In genomic region chr19:11131471-11131870, GRCh38 we compare ENCODE assay signal across 10 cellular contexts. TPM values are rescaled to one million over a fixed set of nuclear protein-coding genes. Genes with fewer than 3 reads are reported as not detected.
DNase-seq lines count a peak whose midpoint lies in the region; ATAC-seq and TF ChIP-seq lines count a peak whose summit lies in the region.
"Had no signal": no experiment of that assay in that cellular context is flagged by ENCODE, and none has a peak within 500 bp of the region (broad histone marks: within the 10 kb centered on the region; RNA-seq: fewer than 3 reads in every experiment).

No MANE protein-coding gene starts in this region.

- no peaks in the 10 kb centered on the region for H3K27me3 ChIP-seq in heart left ventricle
- no peaks in the 10 kb centered on the region for H3K27me3 ChIP-seq in endodermal cell (ENCODE audit: control insufficient read depth, insufficient read depth, low read length, poor library complexity, severe bottlenecking)
- H3K27me3 ChIP-seq in upper lobe of left lung = no peaks in the 10 kb centered on the region
- H3K27me3 ChIP-seq: body of pancreas had no signal

- H3K9me3 ChIP-seq in heart left ventricle (no peaks in the 10 kb centered on the region), endodermal cell (ENCODE audit: control insufficient read depth, low read length) (no peaks in the 10 kb centered on the region), upper lobe of left lung (no peaks in the 10 kb centered on the region)
- H3K9me3 ChIP-seq: body of pancreas had no signal

- H3K4me1 ChIP-seq in heart left ventricle (peaks cover 0 to 19% (median 8%) of the 10 kb centered on the region in 12 donors), endodermal cell (ENCODE audit: control insufficient read depth, insufficient read depth, low read length) (no peaks in the 10 kb centered on the region), upper lobe of left lung (peaks cover 7 to 26% (median 15%) of the 10 kb centered on the region in 4 donors)

- no peak for TF ChIP-seq EP300 in upper lobe of left lung (IDR thresholded peaks at IDR 0.05)

- H3K4me3 ChIP-seq in heart left ventricle = no peak overlapping the region
- no peak overlapping the region for H3K4me3 ChIP-seq in endodermal cell (ENCODE audit: low read length)
- no peak overlapping the region for H3K4me3 ChIP-seq in upper lobe of left lung
- H3K4me3 ChIP-seq: body of pancreas had no signal

- H3K27me3 Mint-ChIP-seq in endodermal cell (ENCODE audit: insufficient read depth) (no peaks in the 10 kb centered on the region), nephron progenitor cell (ENCODE audit: low read depth, poor library complexity) (no peaks in the 10 kb centered on the region)
- H3K27me3 Mint-ChIP-seq: activated B cell treated with CpG ODN at 0.5 μM for 24 hours had no signal

- no peak overlapping the region for H3K9ac ChIP-seq in endodermal cell (ENCODE audit: extremely low read depth, low read length, poor library complexity, severe bottlenecking)

- TF ChIP-seq CTCF in heart left ventricle (IDR thresholded peaks at IDR 0.05) (no peak), endodermal cell (conservative IDR thresholded peaks at IDR 0.05) (no peak), nephron progenitor cell (IDR thresholded peaks at IDR 0.05) (no peak), upper lobe of left lung (IDR thresholded peaks at IDR 0.05) (no peak)

- H3K9me3 Mint-ChIP-seq in endodermal cell (peaks cover 3% of the 10 kb centered on the region), nephron progenitor cell (no peaks in the 10 kb centered on the region)
- H3K9me3 Mint-ChIP-seq: activated B cell treated with CpG ODN at 0.5 μM for 24 hours had no signal

- 64 to 78% (median 74%) methylated on average over 7 of the region's 7 CpGs for WGBS in heart left ventricle, 4 donors
- WGBS in endodermal cell (ENCODE audit: insufficient coverage in 1 of 2, insufficient read length in 1 of 2), 2 experiments = 67 to 78% methylated on average over 3 to 6 of the region's 7 CpGs
- 57 to 75% methylated on average over 7 of the region's 7 CpGs for WGBS in upper lobe of left lung, 2 donors

- H3K4me1 Mint-ChIP-seq in endodermal cell (peaks cover 2% of the 10 kb centered on the region), nephron progenitor cell (peaks cover 7% of the 10 kb centered on the region)

- intact Hi-C loops in heart left ventricle (cut with DNase I) = loop anchor here in 5 of 10 donors (2.0 to 10.0 kb wide), 6 partner anchors 94 to 303 kb away; partner anchors contain the start of genes ODAD3 (in 1 of the 5) and PRKCSH (in 1 of the 5)
- intact Hi-C loops in cardiac septum (cut with DNase I) = loop anchor here (2.0 kb wide), 1 partner anchor 97 kb away; no protein-coding TSS in a partner anchor

- H3K27ac Mint-ChIP-seq in endodermal cell = peak overlapping the region; percentile 55
- H3K27ac Mint-ChIP-seq in nephron progenitor cell = peak overlapping the region; percentile 69
- H3K27ac Mint-ChIP-seq: activated B cell treated with CpG ODN at 0.5 μM for 24 hours had no signal

- TF ChIP-seq POLR2A in heart left ventricle (IDR thresholded peaks at IDR 0.05) (no peak), upper lobe of left lung (IDR thresholded peaks at IDR 0.05) (no peak)

- peak overlapping the region in 11 of 12 donors; percentile 31 to 76 (median 62) for H3K27ac ChIP-seq in heart left ventricle
- peak overlapping the region; percentile 29 for H3K27ac ChIP-seq in endodermal cell (ENCODE audit: low read depth, low read length)
- peak overlapping the region; percentile 52 to 72 (median 68) for H3K27ac ChIP-seq in upper lobe of left lung

- H3K36me3 Mint-ChIP-seq in endodermal cell (ENCODE audit: low read depth) = peaks cover 59% of the 10 kb centered on the region
- H3K36me3 Mint-ChIP-seq in nephron progenitor cell (ENCODE audit: low read depth) = peaks cover 70% of the 10 kb centered on the region

- no peak for ATAC-seq in heart left ventricle
- ATAC-seq in upper lobe of left lung (ENCODE audit: low FRiP score in 2 of 2) = no peak
- ATAC-seq in HG03565 (IDR thresholded peaks at IDR 0.05; ENCODE audit: unreplicated experiment) = no peak

- H3K4me3 Mint-ChIP-seq in endodermal cell (no peak overlapping the region), nephron progenitor cell (no peak overlapping the region)
- H3K4me3 Mint-ChIP-seq: activated B cell treated with CpG ODN at 0.5 μM for 24 hours had no signal

- DNase-seq in heart left ventricle (no peak), cardiac septum (ENCODE audit: low spot score) (no peak), endodermal cell (no peak), nephron progenitor cell (no peak), upper lobe of left lung (no peak), Kasumi-1 (lab: John Stamatoyannopoulos, UW) (no peak), NCI-H1694 (lab: John Stamatoyannopoulos, UW) (no peak)

- H3K36me3 ChIP-seq in heart left ventricle (peaks cover 0 to 72% (median 55%) of the 10 kb centered on the region in 9 donors), endodermal cell (ENCODE audit: control insufficient read depth, insufficient read depth, low read length) (peaks cover 67% of the 10 kb centered on the region), upper lobe of left lung (peaks cover 32 to 71% (median 68%) of the 10 kb centered on the region in 4 donors)

RNA-seq across cellular contexts. Expression of gene SPC24, which starts 24.1 kb away (rescaled TPM):
- total RNA-seq in heart left ventricle = 10 to 100 TPM in 1 of 9 donors, 1 to 10 TPM in 8; 1.7 to 10.7 (median 5.2) TPM
- 1 to 10 TPM; 1.4 to 3.0 TPM for polyA plus RNA-seq in heart left ventricle
- total RNA-seq in cardiac septum = 3.8 TPM
- 10 to 100 TPM; 35.4 to 50.0 TPM for total RNA-seq in endodermal cell
- polyA plus RNA-seq in endodermal cell (2013, experiment 1 of 2) = 29.9 TPM
- polyA plus RNA-seq in endodermal cell (2013, experiment 2 of 2) = 34.5 TPM
- total RNA-seq in upper lobe of left lung = 10 to 100 TPM in 1 of 6 donors, 1 to 10 TPM in 4, not detected in 1; 1.4 to 13.3 (median 2.1) TPM

RNA-seq across cellular contexts. Expression of gene LDLR, which starts 42.2 kb away (rescaled TPM):
- total RNA-seq in heart left ventricle (10 to 100 TPM in 8 of 9 donors, 1 to 10 TPM in 1; 4.3 to 30.9 (median 19.0) TPM), cardiac septum (22.1 TPM), endodermal cell (100 to 1,000 TPM in 1 of 2 donors, 10 to 100 TPM in 1; 61.0 to 101 TPM), upper lobe of left lung (100 to 1,000 TPM; 204 to 493 (median 234) TPM)
- 10 to 100 TPM in 1 of 2 donors, 1 to 10 TPM in 1; 4.5 to 45.9 TPM for polyA plus RNA-seq in heart left ventricle
- polyA plus RNA-seq in endodermal cell (2013, experiment 1 of 2) = 105 TPM
- polyA plus RNA-seq in endodermal cell (2013, experiment 2 of 2) = 103 TPM
